31 cellular contexts compared by ENCODE assay signal in the genomic region with DNA sequence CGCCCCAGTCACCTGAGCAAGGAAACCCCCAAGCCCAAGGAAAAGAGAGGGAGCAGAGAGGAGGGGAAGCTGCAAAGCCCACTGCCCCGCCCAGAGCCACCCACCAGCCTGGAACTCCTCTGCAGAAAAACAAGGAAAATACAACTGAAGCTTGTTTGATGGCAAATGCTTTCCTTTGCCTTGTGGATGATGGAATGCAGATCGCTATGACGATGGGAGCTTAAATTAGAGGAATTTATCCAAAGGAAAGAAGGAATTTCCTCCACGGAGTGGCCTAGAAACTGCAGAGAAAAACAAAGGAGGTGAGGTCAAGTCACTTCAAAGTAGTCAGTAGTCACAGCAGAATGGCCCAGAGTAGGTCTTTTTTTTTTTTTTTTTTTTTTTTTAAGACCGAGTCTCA. TPM values are rescaled to one million over a fixed set of nuclear protein-coding genes. Genes with fewer than 3 reads are reported as not detected.
DNase-seq lines count a peak whose midpoint lies in the region; ATAC-seq and TF ChIP-seq lines count a peak whose summit lies in the region.
"Had no signal": no experiment of that assay in that cellular context is flagged by ENCODE, and none has a peak within 500 bp of the region (broad histone marks: within the 10 kb centered on the region; RNA-seq: fewer than 3 reads in every experiment).

No MANE protein-coding gene starts in this region.

- intact Hi-C loops in esophagus squamous epithelium (cut with DNase I): no loop called here

- peak overlapping the region; percentile 34 for H3K4me2 ChIP-seq in neural progenitor cell
- H3K4me2 ChIP-seq: A549 had no signal

- H3K4me3 ChIP-seq in HUES64 (ENCODE audit: low read length): no peak overlapping the region
- H3K4me3 ChIP-seq in fibroblast of the aortic adventitia (ENCODE audit: low read depth, low read length): no peak overlapping the region
- H3K4me3 ChIP-seq in neural progenitor cell: no peak overlapping the region
- no peak overlapping the region for H3K4me3 ChIP-seq in esophagus squamous epithelium
- H3K4me3 ChIP-seq: A549, left lung, prostate gland, tibial artery had no signal

- no peak for TF ChIP-seq POLR2A in esophagus squamous epithelium (IDR thresholded peaks at IDR 0.05)

- H3K9ac ChIP-seq in HUES64 (ENCODE audit: low read depth, low read length) (no peak overlapping the region), neural progenitor cell (no peak overlapping the region)

- peak overlapping the region; percentile 96 for H3K27ac Mint-ChIP-seq in neural progenitor cell
- H3K27ac Mint-ChIP-seq: activated CD4-positive, alpha-beta memory T cell treated with anti-CD3 and anti-CD28 coated beads, Interleukin-2, amount 10 ng/mL, durations not matched to agents 7 days and 5 days; CD4-positive, alpha-beta T cell; dendritic cell treated with granulocyte-macrophage colony-stimulating factor and Interleukin-4, amounts not matched to agents 40 ng/mL and 50 ng/mL, for 4 days; immature natural killer cell; memory B cell had no signal

- H3K9me3 ChIP-seq in HUES64 (ENCODE audit: insufficient read depth, low read depth, low read length): no peaks in the 10 kb centered on the region
- no peaks in the 10 kb centered on the region for H3K9me3 ChIP-seq in neural progenitor cell (ENCODE audit: low read depth)
- H3K9me3 ChIP-seq in esophagus squamous epithelium: no peaks in the 10 kb centered on the region
- H3K9me3 ChIP-seq: A549, left lung, prostate gland, tibial artery had no signal

- H3K27me3 Mint-ChIP-seq in neural progenitor cell (ENCODE audit: insufficient read depth, low read depth): peaks cover 14% of the 10 kb centered on the region
- H3K27me3 Mint-ChIP-seq: dendritic cell treated with granulocyte-macrophage colony-stimulating factor and Interleukin-4, amounts not matched to agents 40 ng/mL and 50 ng/mL, for 4 days had no signal

- H3K79me2 ChIP-seq in neural progenitor cell (ENCODE audit: low read depth): no peaks in the 10 kb centered on the region

- H3K4me3 Mint-ChIP-seq in neural progenitor cell: peak overlapping the region; percentile 25
- H3K4me3 Mint-ChIP-seq: activated CD4-positive, alpha-beta memory T cell treated with anti-CD3 and anti-CD28 coated beads, Interleukin-2, amount 10 ng/mL, durations not matched to agents 7 days and 5 days; CD4-positive, alpha-beta T cell; dendritic cell treated with granulocyte-macrophage colony-stimulating factor and Interleukin-4, amounts not matched to agents 40 ng/mL and 50 ng/mL, for 4 days; immature natural killer cell; memory B cell had no signal

- H3F3A ChIP-seq in neural progenitor cell (ENCODE audit: low read depth): peaks cover 6% of the 10 kb centered on the region

- H3K36me3 ChIP-seq in HUES64 (ENCODE audit: insufficient read depth, low read length) (no peaks in the 10 kb centered on the region), neural progenitor cell (no peaks in the 10 kb centered on the region), esophagus squamous epithelium (no peaks in the 10 kb centered on the region)
- H3K36me3 ChIP-seq: left lung, prostate gland, tibial artery had no signal

- H3K9me3 Mint-ChIP-seq in neural progenitor cell: peaks cover 2% of the 10 kb centered on the region
- H3K9me3 Mint-ChIP-seq: activated CD4-positive, alpha-beta memory T cell treated with anti-CD3 and anti-CD28 coated beads, Interleukin-2, amount 10 ng/mL, durations not matched to agents 7 days and 5 days; CD4-positive, alpha-beta T cell; dendritic cell treated with granulocyte-macrophage colony-stimulating factor and Interleukin-4, amounts not matched to agents 40 ng/mL and 50 ng/mL, for 4 days; immature natural killer cell; memory B cell had no signal

- H3K27ac ChIP-seq in HUES64 (ENCODE audit: low read depth, low read length) (peak overlapping the region; percentile 32; the same call in 1 of the 2 replicates), neural progenitor cell (no peak overlapping the region), esophagus squamous epithelium (no peak overlapping the region)
- H3K27ac ChIP-seq: A549, left lung, prostate gland, tibial artery had no signal

- H3K27me3 ChIP-seq in HUES64 (ENCODE audit: insufficient read depth, low read length) (no peaks in the 10 kb centered on the region), neural progenitor cell (no peaks in the 10 kb centered on the region), esophagus squamous epithelium (peaks cover 0 to 3% (median 0%) of the 10 kb centered on the region in 4 donors)

- H3K4me1 Mint-ChIP-seq in neural progenitor cell: peaks cover 40% of the 10 kb centered on the region
- H3K4me1 Mint-ChIP-seq: activated CD4-positive, alpha-beta memory T cell treated with anti-CD3 and anti-CD28 coated beads, Interleukin-2, amount 10 ng/mL, durations not matched to agents 7 days and 5 days; immature natural killer cell; memory B cell had no signal

- 45% methylated on average over 6 of the region's 6 CpGs for WGBS in HUES64
- WGBS in esophagus squamous epithelium, 2 donors: 52 to 74% methylated on average over 3 to 6 of the region's 6 CpGs

- H4K20me1 ChIP-seq in neural progenitor cell (ENCODE audit: low read depth): no peaks in the 10 kb centered on the region

- no peaks in the 10 kb centered on the region for H3K36me3 Mint-ChIP-seq in neural progenitor cell
- H3K36me3 Mint-ChIP-seq: immature natural killer cell, memory B cell had no signal

- DNase-seq in EH (ENCODE audit: low read depth) (peak; percentile 49), fibroblast of the aortic adventitia (ENCODE audit: low read depth) (peak; percentile 13), neural progenitor cell (ENCODE audit: low spot score) (peak; percentile 64), esophagus squamous epithelium (lab: John Stamatoyannopoulos, UW) (no peak)
- DNase-seq: activated CD4-positive, alpha-beta memory T cell treated with anti-CD3 and anti-CD28 coated beads, Interleukin-2, amount 10 ng/mL, durations not matched to agents 7 days and 5 days; activated CD4-positive, alpha-beta T cell treated with anti-CD3 and anti-CD28 coated beads for 1 hour; activated CD8-positive, alpha-beta memory T cell treated with anti-CD3 and anti-CD28 coated beads, Interleukin-2, amount 50 U/mL, for 4 hours; activated naive CD4-positive, alpha-beta T cell; CD4-positive, alpha-beta T cell; hippocampal formation; immature natural killer cell; left lung; NCI-H1417 treated with DMSO at 0.1 percent for 48 hours; NCI-H2081; NCI-H226; NCI-H69; SHP77; stimulated activated CD4-positive, alpha-beta T cell treated with anti-CD3 and anti-CD28 coated beads, Interleukin-4, amount 100 ng/mL, for 1 hour; tibial artery had no signal

- H2AFZ ChIP-seq in neural progenitor cell (replicated peaks): no peak overlapping the region

- H3K4me1 ChIP-seq in HUES64 (ENCODE audit: insufficient read depth, low read length): peaks cover 7% of the 10 kb centered on the region; the same call in 1 of the 2 replicates
- peaks cover 5% of the 10 kb centered on the region for H3K4me1 ChIP-seq in neural progenitor cell
- H3K4me1 ChIP-seq in esophagus squamous epithelium: peaks cover 4 to 38% (median 8%) of the 10 kb centered on the region in 3 donors
- H3K4me1 ChIP-seq: A549, left lung, prostate gland, tibial artery had no signal

- TF ChIP-seq CTCF in fibroblast of the aortic adventitia (IDR thresholded peaks at IDR 0.05; ENCODE audit: insufficient read depth, low read length) (no peak), neural progenitor cell (IDR thresholded peaks at IDR 0.05) (no peak), esophagus squamous epithelium (IDR thresholded peaks at IDR 0.05) (no peak)

- ATAC-seq in HG03571 (IDR thresholded peaks at IDR 0.05; ENCODE audit: unreplicated experiment): no peak
- no peak for ATAC-seq in HG03460 (IDR thresholded peaks at IDR 0.05; ENCODE audit: unreplicated experiment)
- no peak for ATAC-seq in HG02642 (IDR thresholded peaks at IDR 0.05; ENCODE audit: poor library complexity, unreplicated experiment)
- ATAC-seq: A549, left lung, sciatic nerve had no signal

RNA-seq across cellular contexts. Expression of gene ASGR2, which starts 31.5 kb away (rescaled TPM):
- polyA plus RNA-seq in HUES64 (2013, experiment 1 of 2): 0.55 TPM
- polyA plus RNA-seq in HUES64 (2013, experiment 2 of 2): 0.82 TPM
- not detected in 2 replicates for total RNA-seq in fibroblast of the aortic adventitia (ENCODE audit: low replicate concordance)
- total RNA-seq in neural progenitor cell (ENCODE audit: low replicate concordance): not detected in 2 replicates
- total RNA-seq in esophagus squamous epithelium: under 1 TPM in 2 of 4 donors, not detected in 2; 0.50 to 0.95 TPM
- total RNA-seq: activated CD4-positive, alpha-beta memory T cell treated with anti-CD3 and anti-CD28 coated beads, Interleukin-2, amount 10 ng/mL, durations not matched to agents 7 days and 5 days; Daoy; myocyte; T-helper 2 cell treated with Interferon-gamma antibody and Interleukin-4, amounts not matched to agents 100 ng/mL and 5 ng/mL, for 36 hours had no signal

RNA-seq across cellular contexts. Expression of gene ASGR1, which starts 33.1 kb away (rescaled TPM):
- polyA plus RNA-seq in HUES64 (2013, experiment 1 of 2): 8.3 TPM
- 12.5 TPM for polyA plus RNA-seq in HUES64 (2013, experiment 2 of 2)
- 0.09 and 2.8 TPM in 2 replicates for total RNA-seq in fibroblast of the aortic adventitia (ENCODE audit: low replicate concordance)
- total RNA-seq in neural progenitor cell (ENCODE audit: low replicate concordance): 3.1 and 4.4 TPM in 2 replicates
- 1 to 10 TPM in 1 of 4 donors, under 1 TPM in 2, not detected in 1; 0.42 to 1.1 (median 0.97) TPM for total RNA-seq in esophagus squamous epithelium
